Comparison of ENCODE assay signal across 1 cellular context in genomic region chr6:137046871-137047412, GRCh38.
TF ChIP-seq lines count a peak whose summit lies in the region.

No MANE protein-coding gene starts in this region.

TF ChIP-seq in H1, 55 proteins besides CTCF, POLR2A, EP300 and RAD21:
- TF ChIP-seq ASH2L (IDR thresholded peaks at IDR 0.05; ENCODE audit: low read length) (no peak), CHD2 (IDR thresholded peaks at IDR 0.05; ENCODE audit: low read length) (no peak), RBBP5 (IDR thresholded peaks at IDR 0.05; ENCODE audit: borderline replicate concordance, low read depth, low read length) (no peak), SIN3A (conservative IDR thresholded peaks at IDR 0.05 in 1 of 2, IDR thresholded peaks at IDR 0.05 in 1 of 2; ENCODE audit: low read depth in 1 of 2, low read length in 2 of 2) (no peak), NANOG (IDR thresholded peaks at IDR 0.05; ENCODE audit: insufficient read depth, low read depth, low read length, poor library complexity, severe bottlenecking) (no peak), ZNF274 (IDR thresholded peaks at IDR 0.05; ENCODE audit: borderline replicate concordance, extremely low read depth, low read length) (no peak), SIRT6 (IDR thresholded peaks at IDR 0.05; ENCODE audit: low read length) (no peak), HDAC6 (IDR thresholded peaks at IDR 0.05; ENCODE audit: low read depth, low read length) (no peak)
- TF ChIP-seq, protein P1, sequence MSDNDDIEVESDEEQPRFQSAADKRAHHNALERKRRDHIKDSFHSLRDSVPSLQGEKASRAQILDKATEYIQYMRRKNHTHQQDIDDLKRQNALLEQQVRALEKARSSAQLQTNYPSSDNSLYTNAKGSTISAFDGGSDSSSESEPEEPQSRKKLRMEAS (IDR thresholded peaks at IDR 0.05), result no peak
